ENCODE assay signal across 8 cellular contexts in the genomic region with DNA sequence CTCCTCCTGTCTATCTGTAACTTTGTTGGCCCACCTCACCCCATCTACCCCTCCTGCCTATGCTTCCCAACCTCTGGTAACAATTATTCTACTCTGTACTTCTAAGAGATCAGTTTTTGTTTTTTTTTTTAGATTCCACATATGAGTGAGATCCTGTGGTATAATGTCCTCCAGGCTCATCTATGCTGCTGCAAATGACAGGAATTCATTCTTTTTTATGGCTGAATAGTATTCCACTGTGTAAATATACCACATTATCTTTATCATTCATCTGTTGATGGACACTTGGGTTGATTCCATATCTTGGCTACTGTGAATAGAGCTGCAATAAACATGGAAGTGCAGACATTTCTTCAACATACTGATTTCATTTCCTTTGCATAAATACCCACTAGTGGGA. TPM values are rescaled to one million over a fixed set of nuclear protein-coding genes. Genes with fewer than 3 reads are reported as not detected.
"Had no signal": no experiment of that assay in that cellular context is flagged by ENCODE, and none has a peak within 500 bp of the region (broad histone marks: within the 10 kb centered on the region; RNA-seq: fewer than 3 reads in every experiment).

No MANE protein-coding gene starts in this region.

- H3K4me1 Mint-ChIP-seq: GM23338, H9 had no signal

- ATAC-seq: GM23338 had no signal

- DNase-seq: H9, HCEC 1CT, IMR-90, KBM-7 had no signal

- H2AFZ ChIP-seq: GM23338 had no signal

- H3K9me3 Mint-ChIP-seq: GM23338, H9 had no signal

- H3K4me3 Mint-ChIP-seq: GM23338, H9 had no signal

- H3K4me3 ChIP-seq: GM23338 had no signal

- H3K4me2 ChIP-seq: GM23338 had no signal

- FAIRE-seq: H1, H54, HTR-8/SVneo had no signal

- H3K27ac Mint-ChIP-seq: GM23338, H9 had no signal

RNA-seq across cellular contexts. Expression of gene MSMP, which starts 29.3 kb away (rescaled TPM):
- total RNA-seq: GM23338, H1, IMR-90 had no signal
- polyA plus RNA-seq: IMR-90 had no signal
